In the genomic region with DNA sequence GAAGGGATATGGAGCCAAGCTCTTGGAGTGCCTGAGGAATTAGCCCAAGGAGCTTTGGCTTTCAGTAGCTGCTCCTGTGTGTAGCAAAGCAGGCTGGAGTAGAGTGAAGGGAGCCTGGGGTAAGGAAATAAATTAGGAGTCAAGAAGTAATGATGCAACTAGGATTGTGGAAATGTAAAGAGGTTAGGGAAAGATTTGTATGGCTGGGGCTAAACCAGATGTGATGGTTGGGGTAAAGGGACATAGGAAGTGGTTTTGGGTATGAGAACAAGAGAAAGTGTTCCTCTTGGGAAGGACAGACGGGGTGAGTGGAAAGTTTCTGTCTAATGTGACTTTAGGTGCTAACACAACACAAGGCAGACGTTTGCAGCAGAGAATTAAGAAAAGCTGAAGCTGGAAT, we compare ENCODE assay signal across 18 cellular contexts. TPM values are rescaled to one million over a fixed set of nuclear protein-coding genes. Genes with fewer than 3 reads are reported as not detected.
A peak's percentile ranks its signal among the peaks of the same experiment; 100 is the strongest.
DNase-seq lines count a peak whose midpoint lies in the region; ATAC-seq and TF ChIP-seq lines count a peak whose summit lies in the region.
"Had no signal": no experiment of that assay in that cellular context is flagged by ENCODE, and none has a peak within 500 bp of the region (broad histone marks: within the 10 kb centered on the region; RNA-seq: fewer than 3 reads in every experiment).

No MANE protein-coding gene starts in this region.

- ATAC-seq in stimulated activated naive CD8-positive, alpha-beta T cell treated with anti-CD3 and anti-CD28 coated beads, Interleukin-15, Interleukin-2, amounts not matched to agents 100 U/mL and 50 U/mL, for 24 hours = no peak
- ATAC-seq in WTC11 = no peak; the same call in 1 of the 2 replicates
- ATAC-seq in memory B cell (ENCODE audit: low read depth) = no peak
- ATAC-seq in upper lobe of right lung = peak; percentile 42
- ATAC-seq: mucosa of descending colon had no signal

- peak overlapping the region; percentile 2 for H3K4me3 Mint-ChIP-seq in stimulated activated naive CD8-positive, alpha-beta T cell treated with anti-CD3 and anti-CD28 coated beads, Interleukin-15, Interleukin-2, amounts not matched to agents 100 ng/mL and 50 ng/mL, for 24 hours
- H3K4me3 Mint-ChIP-seq in WTC11 (no peak overlapping the region), memory B cell (no peak overlapping the region)

- intact Hi-C loops in upper lobe of right lung (cut with DNase I) = no loop called here

- TF ChIP-seq CTCF in WTC11 (IDR thresholded peaks at IDR 0.05) (no peak), upper lobe of right lung (IDR thresholded peaks at IDR 0.05) (no peak), WERI-Rb-1 (IDR thresholded peaks at IDR 0.05; ENCODE audit: low read depth, low read length) (no peak)

- CTCF ChIA-PET in WTC11 (lab: Charles Lee) = interaction anchor here (1.6 to 4.2 kb wide), 3 partner anchors 21 to 87 kb away, joined by 11 to 16 read pairs (median 11); no protein-coding TSS in a partner anchor

- no peak for DNase-seq in stimulated activated naive CD8-positive, alpha-beta T cell treated with anti-CD3 and anti-CD28 coated beads, Interleukin-15, Interleukin-2, amounts not matched to agents 100 U/mL and 50 U/mL, for 24 hours
- DNase-seq in WTC11 (ENCODE audit: low spot score) (no peak), memory B cell (ENCODE audit: low spot score in 2 of 2) (no peak), upper lobe of right lung (no peak), WERI-Rb-1 (no peak), MG63 (no peak)
- DNase-seq in stimulated activated CD4-positive, alpha-beta T cell treated with anti-CD3 and anti-CD28 coated beads, Interleukin-4, amount 100 ng/mL, for 4 hours = no peak
- DNase-seq: activated CD4-positive, alpha-beta T cell treated with anti-CD3 and anti-CD28 coated beads, Interleukin-2, amount 50 U/mL, for 4 hours; activated naive CD4-positive, alpha-beta T cell; AML-193; DMS79 treated with DMSO at 0.1 percent for 48 hours; mucosa of descending colon; NCI-H2107; NCI-H82; T-helper 1 cell; testis had no signal

- H3K4me3 ChIP-seq in upper lobe of right lung (no peak overlapping the region), WERI-Rb-1 (ENCODE audit: low read depth, low read length) (no peak overlapping the region), MG63 (no peak overlapping the region)
- H3K4me3 ChIP-seq: mucosa of descending colon, prostate gland, testis had no signal

- POLR2A ChIA-PET in WTC11 (lab: Charles Lee) = no interaction called here

- H3K9me3 Mint-ChIP-seq in stimulated activated naive CD8-positive, alpha-beta T cell treated with anti-CD3 and anti-CD28 coated beads, Interleukin-15, Interleukin-2, amounts not matched to agents 100 ng/mL and 50 ng/mL, for 24 hours = no peaks in the 10 kb centered on the region
- H3K9me3 Mint-ChIP-seq in WTC11 = peaks cover 12% of the 10 kb centered on the region
- no peaks in the 10 kb centered on the region for H3K9me3 Mint-ChIP-seq in memory B cell

- H3K27me3 Mint-ChIP-seq in stimulated activated naive CD8-positive, alpha-beta T cell treated with anti-CD3 and anti-CD28 coated beads, Interleukin-15, Interleukin-2, amounts not matched to agents 100 ng/mL and 50 ng/mL, for 24 hours = no peaks in the 10 kb centered on the region
- no peaks in the 10 kb centered on the region for H3K27me3 Mint-ChIP-seq in WTC11 (ENCODE audit: low read depth)
- H3K27me3 Mint-ChIP-seq in memory B cell = no peaks in the 10 kb centered on the region

- peak overlapping the region; percentile 70 for H3K27ac Mint-ChIP-seq in stimulated activated naive CD8-positive, alpha-beta T cell treated with anti-CD3 and anti-CD28 coated beads, Interleukin-15, Interleukin-2, amounts not matched to agents 100 ng/mL and 50 ng/mL, for 24 hours
- H3K27ac Mint-ChIP-seq in WTC11 (peak overlapping the region; percentile 78), memory B cell (peak overlapping the region; percentile 35)

- no peaks in the 10 kb centered on the region for H3K9me3 ChIP-seq in upper lobe of right lung
- no peaks in the 10 kb centered on the region for H3K9me3 ChIP-seq in WERI-Rb-1 (ENCODE audit: severe bottlenecking)
- H3K9me3 ChIP-seq in MG63 = no peaks in the 10 kb centered on the region
- H3K9me3 ChIP-seq: mucosa of descending colon, prostate gland, testis had no signal

- peaks cover 38% of the 10 kb centered on the region for H3K4me1 ChIP-seq in upper lobe of right lung

- H3K36me3 Mint-ChIP-seq in stimulated activated naive CD8-positive, alpha-beta T cell treated with anti-CD3 and anti-CD28 coated beads, Interleukin-15, Interleukin-2, amounts not matched to agents 100 ng/mL and 50 ng/mL, for 24 hours (ENCODE audit: low read depth) = peaks cover 57% of the 10 kb centered on the region
- peaks cover 28% of the 10 kb centered on the region for H3K36me3 Mint-ChIP-seq in WTC11
- H3K36me3 Mint-ChIP-seq in memory B cell = peaks cover 14% of the 10 kb centered on the region

- H3K36me3 ChIP-seq in upper lobe of right lung (peaks cover 9% of the 10 kb centered on the region), WERI-Rb-1 (no peaks in the 10 kb centered on the region), MG63 (peaks cover 19% of the 10 kb centered on the region)
- H3K36me3 ChIP-seq: prostate gland had no signal

- H3K27ac ChIP-seq in upper lobe of right lung = no peak overlapping the region
- H3K27ac ChIP-seq in WERI-Rb-1 = no peak overlapping the region
- H3K27ac ChIP-seq: prostate gland, testis had no signal

- H3K27me3 ChIP-seq in upper lobe of right lung = no peaks in the 10 kb centered on the region
- H3K27me3 ChIP-seq in WERI-Rb-1 (ENCODE audit: insufficient read depth, low read depth, severe bottlenecking) = no peaks in the 10 kb centered on the region
- no peaks in the 10 kb centered on the region for H3K27me3 ChIP-seq in MG63
- H3K27me3 ChIP-seq: testis had no signal

- peaks cover 78% of the 10 kb centered on the region for H3K4me1 Mint-ChIP-seq in stimulated activated naive CD8-positive, alpha-beta T cell treated with anti-CD3 and anti-CD28 coated beads, Interleukin-15, Interleukin-2, amounts not matched to agents 100 ng/mL and 50 ng/mL, for 24 hours (ENCODE audit: low read depth)
- H3K4me1 Mint-ChIP-seq in WTC11 (peaks cover 47% of the 10 kb centered on the region), memory B cell (peaks cover 47% of the 10 kb centered on the region)

TF ChIP-seq in WTC11, 78 proteins besides CTCF, POLR2A, EP300 and RAD21:
- TF ChIP-seq, protein P1, sequence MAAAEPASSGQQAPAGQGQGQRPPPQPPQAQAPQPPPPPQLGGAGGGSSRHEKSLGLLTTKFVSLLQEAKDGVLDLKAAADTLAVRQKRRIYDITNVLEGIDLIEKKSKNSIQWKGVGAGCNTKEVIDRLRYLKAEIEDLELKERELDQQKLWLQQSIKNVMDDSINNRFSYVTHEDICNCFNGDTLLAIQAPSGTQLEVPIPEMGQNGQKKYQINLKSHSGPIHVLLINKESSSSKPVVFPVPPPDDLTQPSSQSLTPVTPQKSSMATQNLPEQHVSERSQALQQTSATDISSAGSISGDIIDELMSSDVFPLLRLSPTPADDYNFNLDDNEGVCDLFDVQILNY (CRISPR knock-in tag; IDR thresholded peaks at IDR 0.05) = no peak
- TF ChIP-seq TEAD4 (CRISPR knock-in tag; IDR thresholded peaks at IDR 0.05) = no peak
- TF ChIP-seq, protein P2, sequence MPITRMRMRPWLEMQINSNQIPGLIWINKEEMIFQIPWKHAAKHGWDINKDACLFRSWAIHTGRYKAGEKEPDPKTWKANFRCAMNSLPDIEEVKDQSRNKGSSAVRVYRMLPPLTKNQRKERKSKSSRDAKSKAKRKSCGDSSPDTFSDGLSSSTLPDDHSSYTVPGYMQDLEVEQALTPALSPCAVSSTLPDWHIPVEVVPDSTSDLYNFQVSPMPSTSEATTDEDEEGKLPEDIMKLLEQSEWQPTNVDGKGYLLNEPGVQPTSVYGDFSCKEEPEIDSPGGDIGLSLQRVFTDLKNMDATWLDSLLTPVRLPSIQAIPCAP (CRISPR knock-in tag; IDR thresholded peaks at IDR 0.05) = no peak
- TF ChIP-seq, protein P3, sequence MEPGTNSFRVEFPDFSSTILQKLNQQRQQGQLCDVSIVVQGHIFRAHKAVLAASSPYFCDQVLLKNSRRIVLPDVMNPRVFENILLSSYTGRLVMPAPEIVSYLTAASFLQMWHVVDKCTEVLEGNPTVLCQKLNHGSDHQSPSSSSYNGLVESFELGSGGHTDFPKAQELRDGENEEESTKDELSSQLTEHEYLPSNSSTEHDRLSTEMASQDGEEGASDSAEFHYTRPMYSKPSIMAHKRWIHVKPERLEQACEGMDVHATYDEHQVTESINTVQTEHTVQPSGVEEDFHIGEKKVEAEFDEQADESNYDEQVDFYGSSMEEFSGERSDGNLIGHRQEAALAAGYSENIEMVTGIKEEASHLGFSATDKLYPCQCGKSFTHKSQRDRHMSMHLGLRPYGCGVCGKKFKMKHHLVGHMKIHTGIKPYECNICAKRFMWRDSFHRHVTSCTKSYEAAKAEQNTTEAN (CRISPR knock-in tag; IDR thresholded peaks at IDR 0.05) = no peak
- no peak for TF ChIP-seq GTF2I (CRISPR knock-in tag; conservative IDR thresholded peaks at IDR 0.05)
- TF ChIP-seq, protein P4, sequence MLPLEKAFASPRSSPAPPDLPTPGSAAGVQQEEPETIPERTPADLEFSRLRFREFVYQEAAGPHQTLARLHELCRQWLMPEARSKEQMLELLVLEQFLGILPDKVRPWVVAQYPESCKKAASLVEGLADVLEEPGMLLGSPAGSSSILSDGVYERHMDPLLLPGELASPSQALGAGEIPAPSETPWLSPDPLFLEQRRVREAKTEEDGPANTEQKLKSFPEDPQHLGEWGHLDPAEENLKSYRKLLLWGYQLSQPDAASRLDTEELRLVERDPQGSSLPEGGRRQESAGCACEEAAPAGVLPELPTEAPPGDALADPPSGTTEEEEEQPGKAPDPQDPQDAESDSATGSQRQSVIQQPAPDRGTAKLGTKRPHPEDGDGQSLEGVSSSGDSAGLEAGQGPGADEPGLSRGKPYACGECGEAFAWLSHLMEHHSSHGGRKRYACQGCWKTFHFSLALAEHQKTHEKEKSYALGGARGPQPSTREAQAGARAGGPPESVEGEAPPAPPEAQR (CRISPR knock-in tag; IDR thresholded peaks at IDR 0.05) = no peak

RNA-seq across cellular contexts. Expression of a gene that starts 41.4 kb away (rescaled TPM):
- total RNA-seq in WTC11 (2021) = 166 to 184 TPM (median 184 TPM) in 3 replicates
- 306 TPM for total RNA-seq in upper lobe of right lung
- 156 and 165 TPM in 2 replicates for total RNA-seq in MG63 (2014; rRNA removed; shearing (Covaris generic); ENCODE audit: low replicate concordance)
